Comparison of ENCODE assay signal across 8 cellular contexts in genomic region chr3:139935071-139935865, GRCh38. TPM values are rescaled to one million over a fixed set of nuclear protein-coding genes. Genes with fewer than 3 reads are reported as not detected.
DNase-seq lines count a peak whose midpoint lies in the region; ATAC-seq and TF ChIP-seq lines count a peak whose summit lies in the region.

TSS of gene CLSTN2 (plus strand) at chr3:139935185.

- no peak within 1 kb of the TSS for H3K4me3 Mint-ChIP-seq in activated CD4-positive, alpha-beta memory T cell treated with anti-CD3 and anti-CD28 coated beads, Interleukin-2, amount 10 ng/mL, durations not matched to agents 7 days and 5 days
- peak within 1 kb of the TSS; percentile 89 for H3K4me3 Mint-ChIP-seq in glutamatergic neuron (ENCODE audit: unreplicated experiment)

- peaks cover 35% of the 10 kb centered on the region for H3K27me3 Mint-ChIP-seq in activated CD4-positive, alpha-beta memory T cell treated with anti-CD3 and anti-CD28 coated beads, Interleukin-2, amount 10 ng/mL, durations not matched to agents 7 days and 5 days
- peaks cover 10% of the 10 kb centered on the region for H3K27me3 Mint-ChIP-seq in glutamatergic neuron (ENCODE audit: unreplicated experiment)

- ATAC-seq in GM18505 (IDR thresholded peaks at IDR 0.05; ENCODE audit: unreplicated experiment): no peak
- ATAC-seq in HG02763 (IDR thresholded peaks at IDR 0.05; ENCODE audit: unreplicated experiment): no peak

- no peak for TF ChIP-seq POLR2A in GM18505 (IDR thresholded peaks at IDR 0.05; ENCODE audit: borderline replicate concordance, extremely low read depth, insufficient read depth, insufficient read length)

- POLR2A ChIA-PET in activated CD4-positive, alpha-beta memory T cell treated with anti-CD3 and anti-CD28 coated beads, Interleukin-2, amount 10 ng/mL, durations not matched to agents 7 days and 5 days (lab: Charles Lee): no interaction called here

- H3K4me1 Mint-ChIP-seq in activated CD4-positive, alpha-beta memory T cell treated with anti-CD3 and anti-CD28 coated beads, Interleukin-2, amount 10 ng/mL, durations not matched to agents 7 days and 5 days: no peaks in the 10 kb centered on the region
- H3K4me1 Mint-ChIP-seq in glutamatergic neuron (ENCODE audit: low read depth, unreplicated experiment): peaks cover 7% of the 10 kb centered on the region

- DNase-seq in C1 segment of cervical spinal cord (lab: John Stamatoyannopoulos, UW): peak in 9 of 14 donors; percentile 18 to 73 (median 58)
- peak; percentile 13 for DNase-seq in GM19240 (ENCODE audit: insufficient read length, low spot score)
- DNase-seq in NCI-H1092 (lab: John Stamatoyannopoulos, UW): peak; percentile 81
- peak; percentile 18 for DNase-seq in activated CD4-positive, alpha-beta memory T cell treated with anti-CD3 and anti-CD28 coated beads, Interleukin-2, amount 10 ng/mL, durations not matched to agents 7 days and 5 days
- DNase-seq in glutamatergic neuron: peak; percentile 89
- DNase-seq in occipital lobe (lab: John Stamatoyannopoulos, UW): peak; percentile 57

- TF ChIP-seq CTCF in glutamatergic neuron (IDR thresholded peaks at IDR 0.05; ENCODE audit: partially characterized antibody, unreplicated experiment): no peak

- CTCF ChIA-PET in activated CD4-positive, alpha-beta memory T cell treated with anti-CD3 and anti-CD28 coated beads, Interleukin-2, amount 10 ng/mL, durations not matched to agents 7 days and 5 days (lab: Charles Lee): no interaction called here

- H3K36me3 Mint-ChIP-seq in activated CD4-positive, alpha-beta memory T cell treated with anti-CD3 and anti-CD28 coated beads, Interleukin-2, amount 10 ng/mL, durations not matched to agents 7 days and 5 days (ENCODE audit: low read depth): no peaks in the 10 kb centered on the region
- H3K36me3 Mint-ChIP-seq in glutamatergic neuron (ENCODE audit: unreplicated experiment): no peaks in the 10 kb centered on the region

- H3K27ac Mint-ChIP-seq in activated CD4-positive, alpha-beta memory T cell treated with anti-CD3 and anti-CD28 coated beads, Interleukin-2, amount 10 ng/mL, durations not matched to agents 7 days and 5 days: no peak within 1 kb of the TSS
- H3K27ac Mint-ChIP-seq in glutamatergic neuron (ENCODE audit: unreplicated experiment): no peak within 1 kb of the TSS

- H3K9me3 Mint-ChIP-seq in activated CD4-positive, alpha-beta memory T cell treated with anti-CD3 and anti-CD28 coated beads, Interleukin-2, amount 10 ng/mL, durations not matched to agents 7 days and 5 days: no peaks in the 10 kb centered on the region
- H3K9me3 Mint-ChIP-seq in glutamatergic neuron (ENCODE audit: unreplicated experiment): peaks cover 3% of the 10 kb centered on the region

RNA-seq across cellular contexts. Expression of gene CLSTN2, which starts in this region (rescaled TPM):
- not detected for total RNA-seq in activated CD4-positive, alpha-beta memory T cell treated with anti-CD3 and anti-CD28 coated beads, Interleukin-2, amount 10 ng/mL, durations not matched to agents 7 days and 5 days
- 3.1 TPM for total RNA-seq in glutamatergic neuron (ENCODE audit: unreplicated experiment)
- 10.3 TPM for total RNA-seq in occipital lobe

Comparison
In these comparisons a context has a peak if more than half of its experiments do, and no peak if none do; other contexts are left out.
1. Peak in DNase-seq in activated CD4-positive, alpha-beta memory T cell treated with anti-CD3 and anti-CD28 coated beads, Interleukin-2, amount 10 ng/mL, durations not matched to agents 7 days and 5 days; RNA of the gene not detected or under 1 TPM.
2. DNase-seq: peak in every context shown above with its lines; median percentile 89 in glutamatergic neuron; 81 in NCI-H1092; 58 in C1 segment of cervical spinal cord; 57 in occipital lobe; 18 in activated CD4-positive, alpha-beta memory T cell treated with anti-CD3 and anti-CD28 coated beads, Interleukin-2, amount 10 ng/mL, durations not matched to agents 7 days and 5 days; 13 in GM19240.